Comparison of ENCODE assay signal across 24 cellular contexts in genomic region chr11:103031834-103032233, GRCh38.
A peak's percentile ranks its signal among the peaks of the same experiment; 100 is the strongest.
DNase-seq lines count a peak whose midpoint lies in the region; TF ChIP-seq lines count a peak whose summit lies in the region.
"Had no signal": no experiment of that assay in that cellular context is flagged by ENCODE, and none has a peak within 500 bp of the region (broad histone marks: within the 10 kb centered on the region; RNA-seq: fewer than 3 reads in every experiment).

No MANE protein-coding gene starts in this region.

- H3K4me1 Mint-ChIP-seq in activated naive CD8-positive, alpha-beta T cell treated with anti-CD3 and anti-CD28 coated beads for 36 hours: peaks cover 35% of the 10 kb centered on the region
- H3K4me1 Mint-ChIP-seq: brain, nephron progenitor cell had no signal

- no peak overlapping the region for H3K4me3 ChIP-seq in AG10803 (ENCODE audit: low read length)
- no peak overlapping the region for H3K4me3 ChIP-seq in fibroblast of the aortic adventitia (ENCODE audit: low read depth, low read length)
- H3K4me3 ChIP-seq: tibial artery had no signal

- TF ChIP-seq CTCF in AG10803 (conservative IDR thresholded peaks at IDR 0.05; ENCODE audit: low read length) (no peak), fibroblast of the aortic adventitia (IDR thresholded peaks at IDR 0.05; ENCODE audit: insufficient read depth, low read length) (no peak)

- peaks cover 9% of the 10 kb centered on the region for H3K36me3 Mint-ChIP-seq in activated naive CD8-positive, alpha-beta T cell treated with anti-CD3 and anti-CD28 coated beads for 36 hours
- H3K36me3 Mint-ChIP-seq: brain had no signal

- peaks cover 17% of the 10 kb centered on the region for H3K27me3 Mint-ChIP-seq in activated naive CD8-positive, alpha-beta T cell treated with anti-CD3 and anti-CD28 coated beads for 36 hours
- H3K27me3 Mint-ChIP-seq: activated naive CD8-positive, alpha-beta T cell treated with anti-CD3 and anti-CD28 coated beads, Interleukin-2, amount 10 ng/mL, durations not matched to agents 7 days and 5 days; brain had no signal

- peaks cover 4% of the 10 kb centered on the region for H3K9me3 Mint-ChIP-seq in activated naive CD8-positive, alpha-beta T cell treated with anti-CD3 and anti-CD28 coated beads for 36 hours
- H3K9me3 Mint-ChIP-seq: CD4-positive, alpha-beta memory T cell; stimulated activated naive CD8-positive, alpha-beta T cell treated with anti-CD3 and anti-CD28 coated beads, Interleukin-15, Interleukin-2, amounts not matched to agents 100 ng/mL and 50 ng/mL, for 24 hours had no signal

- H3K27ac Mint-ChIP-seq in activated naive CD8-positive, alpha-beta T cell treated with anti-CD3 and anti-CD28 coated beads for 36 hours: peak overlapping the region; percentile 31
- H3K27ac Mint-ChIP-seq: activated naive CD8-positive, alpha-beta T cell treated with anti-CD3 and anti-CD28 coated beads, Interleukin-2, amount 10 ng/mL, durations not matched to agents 7 days and 5 days; brain; CD4-positive, alpha-beta memory T cell; nephron progenitor cell; stimulated activated naive CD8-positive, alpha-beta T cell treated with anti-CD3 and anti-CD28 coated beads, Interleukin-15, Interleukin-2, amounts not matched to agents 100 ng/mL and 50 ng/mL, for 24 hours; T-helper 1 cell treated with Interleukin-12 subunit alpha and Interleukin-12 subunit beta and Interleukin-4 antibody, amounts not matched to agents 30 μg/mL and 1 μg/mL, for 36 hours had no signal

- DNase-seq in AG10803 (ENCODE audit: low read depth) (peak; percentile 72), GM03348 (ENCODE audit: low spot score) (peak; percentile 36), fibroblast of the aortic adventitia (ENCODE audit: low read depth) (peak; percentile 53), NCI-H2081 (lab: John Stamatoyannopoulos, UW) (no peak), hypothalamus (lab: John Stamatoyannopoulos, UW) (no peak), mucosa of gallbladder (ENCODE audit: low spot score) (no peak)
- DNase-seq in activated naive CD8-positive, alpha-beta T cell treated with anti-CD3 and anti-CD28 coated beads for 36 hours: no peak
- DNase-seq: activated CD4-positive, alpha-beta T cell treated with anti-CD3 and anti-CD28 coated beads for 4 hours; activated naive CD8-positive, alpha-beta T cell treated with anti-CD3 and anti-CD28 coated beads, Interleukin-2, amount 10 ng/mL, durations not matched to agents 7 days and 5 days; AML-193; CD4-positive, alpha-beta memory T cell; effector memory CD4-positive, alpha-beta T cell; GOT3; KBM-7; midbrain; NCI-H1694; NCI-H2171; NCI-H524; nephron progenitor cell; RPMI8226; tibial artery had no signal

- no peak overlapping the region for H3K4me3 Mint-ChIP-seq in activated naive CD8-positive, alpha-beta T cell treated with anti-CD3 and anti-CD28 coated beads for 36 hours
- H3K4me3 Mint-ChIP-seq: activated naive CD8-positive, alpha-beta T cell treated with anti-CD3 and anti-CD28 coated beads, Interleukin-2, amount 10 ng/mL, durations not matched to agents 7 days and 5 days; brain; CD4-positive, alpha-beta memory T cell; nephron progenitor cell; stimulated activated naive CD8-positive, alpha-beta T cell treated with anti-CD3 and anti-CD28 coated beads, Interleukin-15, Interleukin-2, amounts not matched to agents 100 ng/mL and 50 ng/mL, for 24 hours; T-helper 1 cell treated with Interleukin-12 subunit alpha and Interleukin-12 subunit beta and Interleukin-4 antibody, amounts not matched to agents 30 μg/mL and 1 μg/mL, for 36 hours had no signal

Comparison
In these comparisons a context has a peak if more than half of its experiments do, and no peak if none do; other contexts are left out.
1. DNase-seq: peak in AG10803 (single experiment), GM03348 (single experiment) and fibroblast of the aortic adventitia (single experiment); none in activated naive CD8-positive, alpha-beta T cell treated with anti-CD3 and anti-CD28 coated beads for 36 hours (single experiment), NCI-H2081 (0 of 2), hypothalamus (0 of 51) and mucosa of gallbladder (single experiment).